28 cellular contexts compared by ENCODE assay signal in genomic region chr6:1123976-1124375, GRCh38.
"Had no signal": no experiment of that assay in that cellular context is flagged by ENCODE, and none has a peak within 500 bp of the region (broad histone marks: within the 10 kb centered on the region; RNA-seq: fewer than 3 reads in every experiment).

No MANE protein-coding gene starts in this region.

- DNase-seq: activated CD4-positive, alpha-beta T cell treated with anti-CD3 and anti-CD28 coated beads for 4 hours; activated CD4-positive, alpha-beta T cell treated with anti-CD3 and anti-CD28 coated beads, Interleukin-2, amount 50 U/mL, for 4 hours; activated naive CD4-positive, alpha-beta T cell treated with Interleukin-2 at 50 U/mL for 16 hours; activated naive CD8-positive, alpha-beta T cell treated with anti-CD3 and anti-CD28 coated beads for 36 hours; activated T-cell treated with anti-CD3 and anti-CD28 coated beads for 4 hours; activated T-cell treated with anti-CD3 and anti-CD28 coated beads, Interleukin-2, amount 50 U/mL, for 72 hours; adrenal gland; aorta; dorsolateral prefrontal cortex; effector memory CD4-positive, alpha-beta T cell; erythroblast; head of caudate nucleus; hippocampal formation; left ventricle myocardium inferior; mucosa of descending colon; stimulated activated CD4-positive, alpha-beta T cell treated with anti-CD3 and anti-CD28 coated beads, Interleukin-12 subunit alpha, Interleukin-12 subunit beta, amount 100 ng/mL, for 4 hours; stimulated activated CD4-positive, alpha-beta T cell treated with anti-CD3 and anti-CD28 coated beads, Interleukin-4, amount 100 ng/mL, for 1 hour; stimulated activated naive CD8-positive, alpha-beta T cell treated with anti-CD3 and anti-CD28 coated beads, Interleukin-15, amount 100 ng/mL, for 72 hours; substantia nigra; thyroid gland; upper lobe of left lung had no signal

- H3K36me3 ChIP-seq: adrenal gland, gastroesophageal sphincter, left ventricle myocardium inferior, thyroid gland, upper lobe of left lung, vagina had no signal

- H3K4me1 ChIP-seq: adrenal gland, gastroesophageal sphincter, left ventricle myocardium inferior, upper lobe of left lung, vagina had no signal

- H3K9me3 ChIP-seq: adrenal gland, gastroesophageal sphincter, left ventricle myocardium inferior, mucosa of descending colon, thyroid gland, upper lobe of left lung, vagina had no signal

- H3K27me3 ChIP-seq: adrenal gland, gastroesophageal sphincter, thyroid gland, upper lobe of left lung, vagina had no signal

- ATAC-seq: activated T-cell treated with anti-CD3 and anti-CD28 coated beads, Interleukin-2, amount 50 U/mL, for 72 hours; gastroesophageal sphincter; mucosa of descending colon; natural killer cell treated with Interleukin-12 subunit alpha and Interleukin-12 subunit beta and Interleukin-15 and Interleukin-18, amount 100 ng/mL, for 72 hours; sciatic nerve; stimulated activated naive CD8-positive, alpha-beta T cell treated with anti-CD3 and anti-CD28 coated beads, Interleukin-15, amount 100 ng/mL, for 72 hours had no signal

- H3K4me3 ChIP-seq: adrenal gland, coronary artery, dorsolateral prefrontal cortex, gastroesophageal sphincter, left ventricle myocardium inferior, mucosa of descending colon, skin epidermis, thyroid gland, upper lobe of left lung, vagina had no signal

- H3K27ac ChIP-seq: adrenal gland, coronary artery, dorsolateral prefrontal cortex, gastroesophageal sphincter, left ventricle myocardium inferior, skin epidermis, thyroid gland, upper lobe of left lung, vagina, VCaP had no signal
